Comparison of ENCODE assay signal across 1 cellular context in genomic region chr1:93653656-93654055, GRCh38.
TF ChIP-seq lines count a peak whose summit lies in the region.

No MANE protein-coding gene starts in this region.

TF ChIP-seq in IMR-90, 13 proteins besides CTCF, POLR2A, EP300 and RAD21:
- no peak for TF ChIP-seq USF2 (IDR thresholded peaks at IDR 0.05; ENCODE audit: low read depth, low read length)
- TF ChIP-seq NFE2L2 (IDR thresholded peaks at IDR 0.05; ENCODE audit: low read depth, low read length) = no peak
